Comparison of ENCODE assay signal across 20 cellular contexts in the genomic region with DNA sequence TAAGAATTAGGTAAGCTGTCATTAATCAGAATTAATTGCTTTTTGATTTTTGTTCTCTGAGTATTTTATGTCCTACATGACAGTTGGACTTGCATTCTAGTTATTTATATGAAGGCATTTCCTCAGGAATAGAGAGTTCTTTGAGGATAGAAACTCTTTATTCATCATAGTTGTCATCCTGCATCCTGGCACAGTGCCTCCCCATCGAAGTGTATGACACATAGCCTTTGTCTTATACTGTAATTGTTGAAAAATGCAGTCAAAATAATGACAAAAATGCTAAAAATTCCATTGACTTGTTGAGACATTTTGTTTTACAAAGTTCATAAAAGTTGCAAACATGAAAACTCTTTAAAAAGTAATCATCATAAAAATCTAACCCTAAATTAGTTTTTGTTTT.
DNase-seq lines count a peak whose midpoint lies in the region; ATAC-seq and TF ChIP-seq lines count a peak whose summit lies in the region.
"Had no signal": no experiment of that assay in that cellular context is flagged by ENCODE, and none has a peak within 500 bp of the region (broad histone marks: within the 10 kb centered on the region; RNA-seq: fewer than 3 reads in every experiment).

No MANE protein-coding gene starts in this region.

- in situ Hi-C loops in ACHN (cut with HindIII; ENCODE audit: low pct_ligation_motif_present, low pct_unique_long_range_greater_than_20kb, low sequenced_read_pairs): no loop called here

- H3K27me3 ChIP-seq in adipocyte (replicated peaks; ENCODE audit: control insufficient read depth, insufficient read depth, low read length): no peaks in the 10 kb centered on the region
- H3K27me3 ChIP-seq: sigmoid colon, upper lobe of left lung had no signal

- H3K4me3 ChIP-seq in adipocyte (ENCODE audit: low read length) (no peak overlapping the region), fibroblast of pulmonary artery (replicated peaks; ENCODE audit: low read depth, low read length) (no peak overlapping the region)
- H3K4me3 ChIP-seq: lung, PC-9, sigmoid colon, upper lobe of left lung had no signal

- no peak for TF ChIP-seq CTCF in fibroblast of pulmonary artery (IDR thresholded peaks at IDR 0.05; ENCODE audit: low read length, missing control alignments)

- no peaks in the 10 kb centered on the region for H3K4me1 ChIP-seq in adipocyte (ENCODE audit: control insufficient read depth, insufficient read depth, low read length)
- H3K4me1 ChIP-seq: sigmoid colon, upper lobe of left lung had no signal

- no peaks in the 10 kb centered on the region for H3K9me3 ChIP-seq in adipocyte (ENCODE audit: control insufficient read depth, low read length)
- H3K9me3 ChIP-seq: sigmoid colon, upper lobe of left lung had no signal

- no peak overlapping the region for H3K9ac ChIP-seq in adipocyte (ENCODE audit: low read length)

- no peak for ATAC-seq in HG03432 (IDR thresholded peaks at IDR 0.05; ENCODE audit: unreplicated experiment)
- ATAC-seq in GM21576 (IDR thresholded peaks at IDR 0.05; ENCODE audit: unreplicated experiment): no peak
- ATAC-seq in GM18868 (IDR thresholded peaks at IDR 0.05; ENCODE audit: unreplicated experiment): no peak
- ATAC-seq: activated naive CD4-positive, alpha-beta T cell treated with anti-CD3 and anti-CD28 coated beads, Interleukin-2, amount 50 U/mL, for 72 hours had no signal

- peak; percentile 59 for DNase-seq in HS-27A (ENCODE audit: low read depth)
- peak; percentile 56 for DNase-seq in adipocyte (ENCODE audit: low read depth)
- peak; percentile 73 for DNase-seq in fibroblast of pulmonary artery (ENCODE audit: low read depth)
- DNase-seq in stromal cell of bone marrow (ENCODE audit: low read depth): peak; percentile 36
- DNase-seq in ACHN: no peak
- DNase-seq: activated CD4-positive, alpha-beta T cell treated with anti-CD3 and anti-CD28 coated beads for 1 hour; COR-L47; erythroblast; GOT3; KBM-7; NCI-H524; PC-9; sigmoid colon; stimulated activated naive CD4-positive, alpha-beta T cell; upper lobe of left lung had no signal

- H3K36me3 ChIP-seq in adipocyte (ENCODE audit: control insufficient read depth, insufficient read depth, low read length, severe bottlenecking): no peaks in the 10 kb centered on the region
- H3K36me3 ChIP-seq: sigmoid colon, upper lobe of left lung had no signal
